19 cellular contexts compared by ENCODE assay signal in the genomic region with DNA sequence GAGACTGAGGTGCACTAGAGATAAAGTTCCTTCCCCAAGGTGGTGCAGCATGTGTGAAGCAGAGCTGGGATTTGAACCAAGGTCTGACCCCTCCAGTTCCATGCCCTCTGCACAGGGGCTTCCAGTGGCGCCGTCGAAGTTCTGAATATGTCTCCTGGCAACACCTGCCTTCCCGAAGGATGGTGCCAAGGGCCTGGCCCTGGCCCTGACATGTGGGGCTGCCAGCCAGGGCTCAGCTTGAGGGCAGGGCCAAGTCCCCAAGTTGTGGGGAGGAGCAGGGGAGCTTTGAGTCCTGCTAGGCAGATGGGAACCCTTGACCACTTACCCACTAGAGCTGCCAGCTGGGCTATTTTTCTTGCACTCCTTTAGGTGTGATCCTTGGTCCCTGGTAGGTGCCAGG. TPM values are rescaled to one million over a fixed set of nuclear protein-coding genes. Genes with fewer than 3 reads are reported as not detected.
"Had no signal": no experiment of that assay in that cellular context is flagged by ENCODE, and none has a peak within 500 bp of the region (broad histone marks: within the 10 kb centered on the region; RNA-seq: fewer than 3 reads in every experiment).

No MANE protein-coding gene starts in this region.

- FAIRE-seq: bronchial epithelial cell, kidney had no signal

- H3K36me3 Mint-ChIP-seq: activated naive CD8-positive, alpha-beta T cell; naive B cell; WTC11 had no signal

- H2AFZ ChIP-seq: neural progenitor cell had no signal

- H3K4me1 ChIP-seq: colonic mucosa had no signal

- ATAC-seq: mucosa of descending colon, upper lobe of right lung, WTC11 had no signal

- H3K27ac ChIP-seq: neural progenitor cell had no signal

- DNase-seq: activated CD8-positive, alpha-beta memory T cell treated with anti-CD3 and anti-CD28 coated beads for 24 hours; activated CD8-positive, alpha-beta memory T cell treated with anti-CD3 and anti-CD28 coated beads, Interleukin-2, amount 50 U/mL, for 4 hours; activated naive CD4-positive, alpha-beta T cell; activated T-cell treated with anti-CD3 and anti-CD28 coated beads, Interleukin-2, amount 50 U/mL, for 24 hours; colonic mucosa; kidney; lower lobe of right lung; mesendoderm; naive B cell; T-helper 9 cell; upper lobe of right lung had no signal

- H3K4me3 ChIP-seq: colonic mucosa, lower lobe of right lung, mucosa of descending colon, neural progenitor cell, upper lobe of right lung had no signal

- H3K4me2 ChIP-seq: neural progenitor cell had no signal

- H3K27ac Mint-ChIP-seq: activated naive CD8-positive, alpha-beta T cell; activated T-cell treated with anti-CD3 and anti-CD28 coated beads, Interleukin-2, amount 50 U/mL, for 24 hours; activated T-helper 2 cell treated with anti-CD3 and anti-CD28 coated beads, Interferon-gamma antibody, Interleukin-2, Interleukin-4, amounts not matched to agents 10 μg/mL and 5 μg/mL and 100 μg/mL, durations not matched to agents 14 hours and 24 hours and 36 hours; naive B cell; neural progenitor cell; stimulated activated naive CD8-positive, alpha-beta T cell treated with anti-CD3 and anti-CD28 coated beads, Interleukin-15, Interleukin-2, amounts not matched to agents 100 ng/mL and 50 ng/mL, for 24 hours; WTC11 had no signal

- H3K9ac ChIP-seq: neural progenitor cell had no signal

- H3K36me3 ChIP-seq: colonic mucosa, neural progenitor cell, upper lobe of right lung had no signal

- H3K9me3 Mint-ChIP-seq: activated T-cell treated with anti-CD3 and anti-CD28 coated beads, Interleukin-2, amount 50 U/mL, for 24 hours; activated T-helper 2 cell treated with anti-CD3 and anti-CD28 coated beads, Interferon-gamma antibody, Interleukin-2, Interleukin-4, amounts not matched to agents 10 μg/mL and 5 μg/mL and 100 μg/mL, durations not matched to agents 14 hours and 24 hours and 36 hours; naive B cell; neural progenitor cell; stimulated activated naive CD8-positive, alpha-beta T cell treated with anti-CD3 and anti-CD28 coated beads, Interleukin-15, Interleukin-2, amounts not matched to agents 100 ng/mL and 50 ng/mL, for 24 hours; WTC11 had no signal

- H3K27me3 Mint-ChIP-seq: activated naive CD8-positive, alpha-beta T cell; activated T-cell treated with anti-CD3 and anti-CD28 coated beads, Interleukin-2, amount 50 U/mL, for 24 hours; stimulated activated naive CD8-positive, alpha-beta T cell treated with anti-CD3 and anti-CD28 coated beads, Interleukin-15, Interleukin-2, amounts not matched to agents 100 ng/mL and 50 ng/mL, for 24 hours had no signal

- H3K27me3 ChIP-seq: colonic mucosa, upper lobe of right lung had no signal

- H3K4me3 Mint-ChIP-seq: activated naive CD8-positive, alpha-beta T cell; activated T-cell treated with anti-CD3 and anti-CD28 coated beads, Interleukin-2, amount 50 U/mL, for 24 hours; naive B cell; neural progenitor cell; stimulated activated naive CD8-positive, alpha-beta T cell treated with anti-CD3 and anti-CD28 coated beads, Interleukin-15, Interleukin-2, amounts not matched to agents 100 ng/mL and 50 ng/mL, for 24 hours; WTC11 had no signal

- H3K9me3 ChIP-seq: colonic mucosa, lower lobe of right lung, mucosa of descending colon, upper lobe of right lung had no signal

RNA-seq across cellular contexts. Expression of gene NKD1, which starts 56.4 kb away (rescaled TPM):
- total RNA-seq: fibroblast of villous mesenchyme had no signal
